ENCODE assay signal across 8 cellular contexts in genomic region chr6:37029249-37029959, GRCh38. TPM values are rescaled to one million over a fixed set of nuclear protein-coding genes. Genes with fewer than 3 reads are reported as not detected.
DNase-seq lines count a peak whose midpoint lies in the region; ATAC-seq and TF ChIP-seq lines count a peak whose summit lies in the region.

No MANE protein-coding gene starts in this region.

- H3K27ac ChIP-seq in transverse colon: no peak overlapping the region

- peaks cover 7% of the 10 kb centered on the region for H3K9me3 Mint-ChIP-seq in mesothelial cell of epicardium

- no peak for TF ChIP-seq POLR2A in transverse colon (IDR thresholded peaks at IDR 0.05)

- TF ChIP-seq CTCF in GM06990 (IDR thresholded peaks at IDR 0.05; ENCODE audit: insufficient read depth, low read length, poor library complexity, severe bottlenecking) (peak; percentile 52), mesothelial cell of epicardium (IDR thresholded peaks at IDR 0.05; ENCODE audit: unreplicated experiment) (peak; percentile 67), transverse colon (IDR thresholded peaks at IDR 0.05) (peak; percentile 51 to 72 (median 65))

- in situ Hi-C loops in transverse colon (cut with MboI; ENCODE audit: low pct_ligation_motif_present in 1 of 4, low pct_unique_long_range_greater_than_20kb in 1 of 4, low sequenced_read_pairs in 3 of 4): loop anchor here in 2 of 4 donors (10.0 kb wide), 1 partner anchor 175 kb away; no protein-coding TSS in a partner anchor

- no peak overlapping the region for H3K27ac Mint-ChIP-seq in mesothelial cell of epicardium

- no peak overlapping the region for H3K4me3 Mint-ChIP-seq in mesothelial cell of epicardium

- no peaks in the 10 kb centered on the region for H3K27me3 Mint-ChIP-seq in mesothelial cell of epicardium (ENCODE audit: low read depth)

- H3K36me3 Mint-ChIP-seq in mesothelial cell of epicardium: no peaks in the 10 kb centered on the region

- DNase-seq in A172 (ENCODE audit: low spot score): peak; percentile 92
- no peak for DNase-seq in GM06990 (ENCODE audit: extremely low read depth, insufficient read length)
- peak; percentile 67 for DNase-seq in NCI-H146 (lab: John Stamatoyannopoulos, UW)
- DNase-seq in activated CD4-positive, alpha-beta T cell treated with anti-CD3 and anti-CD28 coated beads for 48 hours: peak; percentile 61
- DNase-seq in epidermal melanocyte (ENCODE audit: insufficient read length, low spot score): peak; percentile 54
- peak in 1 of 2 experiments; percentile 55 for DNase-seq in mesothelial cell of epicardium (ENCODE audit: low spot score in 2 of 2, unreplicated experiment in 2 of 2)
- peak; percentile 65 for DNase-seq in transverse colon

- peaks cover 30% of the 10 kb centered on the region for H3K36me3 ChIP-seq in GM06990 (ENCODE audit: control insufficient read depth, insufficient read depth, low read length)
- no peaks in the 10 kb centered on the region for H3K36me3 ChIP-seq in transverse colon

- peaks cover 0 to 3% (median 0%) of the 10 kb centered on the region in 4 donors for H3K4me1 ChIP-seq in transverse colon

- intact Hi-C loops in transverse colon (cut with DNase I; ENCODE audit: low total_unique reads): no loop called here

- 61 to 87% methylated on average over 3 to 4 of the region's 4 CpGs for WGBS in transverse colon (ENCODE audit: low coverage in 1 of 2), 2 donors

- H3K9me3 ChIP-seq in transverse colon: peaks cover 0 to 3% of the 10 kb centered on the region in 2 donors

- H3K4me3 ChIP-seq in GM06990 (replicated peaks; ENCODE audit: low read depth, low read length) (no peak overlapping the region), transverse colon (no peak overlapping the region)

- no peak for TF ChIP-seq EP300 in transverse colon (IDR thresholded peaks at IDR 0.05; ENCODE audit: low read depth)

- H3K27me3 ChIP-seq in GM06990 (replicated peaks; ENCODE audit: control insufficient read depth, insufficient read depth, low read length) (no peaks in the 10 kb centered on the region), transverse colon (no peaks in the 10 kb centered on the region)

- H3K4me1 Mint-ChIP-seq in mesothelial cell of epicardium: no peaks in the 10 kb centered on the region

- no peak for ATAC-seq in HG03135 (IDR thresholded peaks at IDR 0.05; ENCODE audit: unreplicated experiment)

RNA-seq across cellular contexts. Expression of gene FGD2, which starts 23.9 kb away (rescaled TPM):
- total RNA-seq in A172 (2014; rRNA removed; shearing (Covaris generic)): not detected in 2 replicates
- total RNA-seq in mesothelial cell of epicardium (not detected in 3 replicates), transverse colon (10 to 100 TPM; 13.1 to 46.4 (median 29.6) TPM)

RNA-seq across cellular contexts. Expression of gene MTCH1, which starts 43.4 kb away (rescaled TPM):
- 189 and 200 TPM in 2 replicates for total RNA-seq in A172 (2014; rRNA removed; shearing (Covaris generic))
- total RNA-seq in mesothelial cell of epicardium: 148 to 153 TPM (median 151 TPM) in 3 replicates
- total RNA-seq in transverse colon: 100 to 1,000 TPM; 123 to 190 (median 152) TPM

Comparison
In these comparisons a context has a peak if more than half of its experiments do, and no peak if none do; other contexts are left out.
1. RNA of gene FGD2, which starts 23.9 kb away (total RNA-seq): 13.1 to 46.4 TPM in transverse colon; not detected in A172 and not detected in mesothelial cell of epicardium; every median in the first group is over 10 times any median in the second.
2. Peak in every context shown above with its lines, with median percentiles within 50 percentile points of each other: CTCF ChIP-seq.